Comparison of ENCODE assay signal across 12 cellular contexts in genomic region chr2:11967946-11968465, GRCh38.
DNase-seq lines count a peak whose midpoint lies in the region; ATAC-seq, FAIRE-seq and TF ChIP-seq lines count a peak whose summit lies in the region.
"Had no signal": no experiment of that assay in that cellular context is flagged by ENCODE, and none has a peak within 500 bp of the region (broad histone marks: within the 10 kb centered on the region; RNA-seq: fewer than 3 reads in every experiment).

No MANE protein-coding gene starts in this region.

- DNase-seq in D721Med (ENCODE audit: insufficient read length, low spot score) = no peak
- DNase-seq in OCI-M1 (lab: John Stamatoyannopoulos, UW) = peak; percentile 99
- DNase-seq in endodermal cell = no peak
- peak; percentile 56 for DNase-seq in mesendoderm
- DNase-seq in posterior vena cava (ENCODE audit: low spot score) = no peak
- no peak for DNase-seq in T-helper 17 cell
- no peak for DNase-seq in activated naive CD8-positive, alpha-beta T cell treated with anti-CD3 and anti-CD28 coated beads for 36 hours
- no peak for DNase-seq in NCI-H748 treated with DMSO at 0.1 percent for 48 hours (lab: John Stamatoyannopoulos, UW)
- DNase-seq: NCI-H1092 treated with DMSO at 0.1 percent for 48 hours had no signal

- H3K27me3 Mint-ChIP-seq in endodermal cell (ENCODE audit: insufficient read depth) (no peaks in the 10 kb centered on the region), T-helper 17 cell (no peaks in the 10 kb centered on the region)
- H3K27me3 Mint-ChIP-seq in activated naive CD8-positive, alpha-beta T cell treated with anti-CD3 and anti-CD28 coated beads for 36 hours = no peaks in the 10 kb centered on the region

- H3K79me2 ChIP-seq in mesendoderm (ENCODE audit: control insufficient read depth, insufficient read depth, low read length) = no peaks in the 10 kb centered on the region

- H3K56ac ChIP-seq in mesendoderm (ENCODE audit: low read length) = no peak overlapping the region

- no peak overlapping the region for H3K4ac ChIP-seq in mesendoderm (ENCODE audit: low read depth, low read length)

- H3K4me1 Mint-ChIP-seq in endodermal cell = peaks cover 8% of the 10 kb centered on the region
- no peaks in the 10 kb centered on the region for H3K4me1 Mint-ChIP-seq in T-helper 17 cell
- H3K4me1 Mint-ChIP-seq in activated naive CD8-positive, alpha-beta T cell treated with anti-CD3 and anti-CD28 coated beads for 36 hours = no peaks in the 10 kb centered on the region

- no peaks in the 10 kb centered on the region for H3K9me3 Mint-ChIP-seq in endodermal cell
- peaks cover 5% of the 10 kb centered on the region for H3K9me3 Mint-ChIP-seq in activated naive CD8-positive, alpha-beta T cell treated with anti-CD3 and anti-CD28 coated beads for 36 hours

- H3K9me3 ChIP-seq in endodermal cell (ENCODE audit: control insufficient read depth, low read length) (no peaks in the 10 kb centered on the region), T-helper 17 cell (ENCODE audit: control insufficient read depth, low read length, poor library complexity, severe bottlenecking) (no peaks in the 10 kb centered on the region)
- H3K9me3 ChIP-seq: body of pancreas had no signal

- peaks cover 11% of the 10 kb centered on the region for H3K4me1 ChIP-seq in endodermal cell (ENCODE audit: control insufficient read depth, insufficient read depth, low read length)
- no peaks in the 10 kb centered on the region for H3K4me1 ChIP-seq in mesendoderm (ENCODE audit: control insufficient read depth, low read depth, low read length)
- H3K4me1 ChIP-seq: body of pancreas had no signal

- H3K18ac ChIP-seq in mesendoderm (ENCODE audit: low read length) = no peak overlapping the region

- 68 to 82% methylated on average over 5 to 7 of the region's 7 CpGs for WGBS in endodermal cell (ENCODE audit: insufficient coverage in 1 of 2, insufficient read length in 1 of 2), 2 experiments
- WGBS in mesendoderm (ENCODE audit: extremely low coverage, insufficient coverage, low lambda C conversion rate) = no CpG with 5 or more reads among the region's 7 CpGs

- no peak overlapping the region for H2BK120ac ChIP-seq in mesendoderm (ENCODE audit: low read depth, low read length)

- no peak for ATAC-seq in T-helper 17 cell
- ATAC-seq: body of pancreas, gastroesophageal sphincter had no signal

- H3K36me3 ChIP-seq in endodermal cell (ENCODE audit: control insufficient read depth, insufficient read depth, low read length) (no peaks in the 10 kb centered on the region), mesendoderm (ENCODE audit: control insufficient read depth, insufficient read depth, low read length) (no peaks in the 10 kb centered on the region)
- H3K36me3 ChIP-seq: gastroesophageal sphincter had no signal

- intact Hi-C loops in posterior vena cava (cut with DNase I) = no loop called here

- H3K4me3 Mint-ChIP-seq in endodermal cell = no peak overlapping the region
- no peak overlapping the region for H3K4me3 Mint-ChIP-seq in T-helper 17 cell
- no peak overlapping the region for H3K4me3 Mint-ChIP-seq in activated naive CD8-positive, alpha-beta T cell treated with anti-CD3 and anti-CD28 coated beads for 36 hours
- H3K4me3 Mint-ChIP-seq: type B pancreatic cell had no signal

- no peak overlapping the region for H3K23ac ChIP-seq in mesendoderm (ENCODE audit: low read length)

- no peak for TF ChIP-seq CTCF in D721Med (IDR thresholded peaks at IDR 0.05; ENCODE audit: insufficient read depth, missing control alignments)
- no peak for TF ChIP-seq CTCF in endodermal cell (conservative IDR thresholded peaks at IDR 0.05)

- H3K79me1 ChIP-seq in mesendoderm (ENCODE audit: low read length) = no peaks in the 10 kb centered on the region

- no peak overlapping the region for H4K5ac ChIP-seq in mesendoderm (ENCODE audit: low read length)

- no peak overlapping the region for H2AK5ac ChIP-seq in mesendoderm (ENCODE audit: low read length)

- H3K36me3 Mint-ChIP-seq in endodermal cell (ENCODE audit: low read depth) (no peaks in the 10 kb centered on the region), T-helper 17 cell (ENCODE audit: low read depth) (peaks cover 2% of the 10 kb centered on the region)
- no peaks in the 10 kb centered on the region for H3K36me3 Mint-ChIP-seq in activated naive CD8-positive, alpha-beta T cell treated with anti-CD3 and anti-CD28 coated beads for 36 hours

- peak overlapping the region; percentile 22 for H3K27ac Mint-ChIP-seq in endodermal cell
- no peak overlapping the region for H3K27ac Mint-ChIP-seq in T-helper 17 cell
- H3K27ac Mint-ChIP-seq in activated naive CD8-positive, alpha-beta T cell treated with anti-CD3 and anti-CD28 coated beads for 36 hours = no peak overlapping the region
- H3K27ac Mint-ChIP-seq: type B pancreatic cell had no signal

- H3K27me3 ChIP-seq in endodermal cell (ENCODE audit: control insufficient read depth, insufficient read depth, low read length, poor library complexity, severe bottlenecking) (no peaks in the 10 kb centered on the region), mesendoderm (ENCODE audit: insufficient read depth, low read length, poor library complexity) (no peaks in the 10 kb centered on the region)
- H3K27me3 ChIP-seq: body of pancreas, gastroesophageal sphincter had no signal

- no peak overlapping the region for H3K9ac ChIP-seq in endodermal cell (ENCODE audit: extremely low read depth, low read length, poor library complexity, severe bottlenecking)
- no peak overlapping the region for H3K9ac ChIP-seq in mesendoderm (ENCODE audit: low read length)

- H2BK5ac ChIP-seq in mesendoderm (ENCODE audit: low read length) = no peak overlapping the region

- FAIRE-seq in D721Med (lab: Jason Lieb, UNC) = peak; percentile 88

- H3K4me3 ChIP-seq in endodermal cell (ENCODE audit: low read length) = no peak overlapping the region
- no peak overlapping the region for H3K4me3 ChIP-seq in mesendoderm (ENCODE audit: low read length)
- H3K4me3 ChIP-seq: body of pancreas, gastroesophageal sphincter had no signal

- no peak overlapping the region for H2BK15ac ChIP-seq in mesendoderm (replicated peaks; ENCODE audit: low read depth)

- H3K4me2 ChIP-seq in mesendoderm (ENCODE audit: low read length) = no peak overlapping the region

- H3K27ac ChIP-seq in endodermal cell (ENCODE audit: low read depth, low read length) (no peak overlapping the region), mesendoderm (ENCODE audit: low read depth, low read length) (no peak overlapping the region)
- H3K27ac ChIP-seq: body of pancreas, gastroesophageal sphincter had no signal

- no peak overlapping the region for H4K8ac ChIP-seq in mesendoderm (ENCODE audit: low read depth, low read length)

Comparison
In these comparisons a context has a peak if more than half of its experiments do, and no peak if none do; other contexts are left out.
1. DNase-seq: peak in OCI-M1 (single experiment) and mesendoderm (single experiment); none in D721Med (single experiment), endodermal cell (single experiment), posterior vena cava (single experiment), T-helper 17 cell (0 of 3), activated naive CD8-positive, alpha-beta T cell treated with anti-CD3 and anti-CD28 coated beads for 36 hours (single experiment) and NCI-H748 treated with DMSO at 0.1 percent for 48 hours (single experiment).